ENCODE assay signal across 40 cellular contexts in genomic region chr2:75882530-75882929, GRCh38.
"Had no signal": no experiment of that assay in that cellular context is flagged by ENCODE, and none has a peak within 500 bp of the region (broad histone marks: within the 10 kb centered on the region; RNA-seq: fewer than 3 reads in every experiment).

No MANE protein-coding gene starts in this region.

- ATAC-seq: activated naive CD4-positive, alpha-beta T cell treated with anti-CD3 and anti-CD28 coated beads, Interleukin-2, amount 50 U/mL, for 72 hours; activated naive CD8-positive, alpha-beta T cell treated with anti-CD3 and anti-CD28 coated beads, Interleukin-2, amount 50 U/mL, for 24 hours; activated T-cell treated with anti-CD3 and anti-CD28 coated beads, Interleukin-2, amount 50 U/mL, for 4 hours; activated T-cell treated with anti-CD3 and anti-CD28 coated beads, Interleukin-2, amount 50 U/mL, for 72 hours; activated T-helper 17 cell treated with anti-CD3 and anti-CD28 coated beads, Interleukin-2, amount 50 U/mL, for 72 hours; body of pancreas had no signal

- H3K36me3 ChIP-seq: adrenal gland, ascending aorta, brain microvascular endothelial cell, breast epithelium, cardiac muscle cell had no signal

- FAIRE-seq: astrocyte, bronchial epithelial cell had no signal

- H3K36me3 Mint-ChIP-seq: activated naive CD4-positive, alpha-beta T cell treated with anti-CD3 and anti-CD28 coated beads, Interleukin-2, amount 10 ng/mL, durations not matched to agents 7 days and 5 days; activated naive CD4-positive, alpha-beta T cell treated with anti-CD3 and anti-CD28 coated beads, Interleukin-2, amount 50 U/mL, for 24 hours; activated naive CD4-positive, alpha-beta T cell treated with anti-CD3 and anti-CD28 coated beads, Interleukin-2, amount 50 U/mL, for 72 hours; activated naive CD8-positive, alpha-beta T cell; activated naive CD8-positive, alpha-beta T cell treated with anti-CD3 and anti-CD28 coated beads for 36 hours; activated naive CD8-positive, alpha-beta T cell treated with anti-CD3 and anti-CD28 coated beads, Interleukin-2, amount 10 ng/mL, durations not matched to agents 7 days and 5 days; brain had no signal

- H3K4me1 Mint-ChIP-seq: activated naive CD4-positive, alpha-beta T cell treated with anti-CD3 and anti-CD28 coated beads, Interleukin-2, amount 10 ng/mL, durations not matched to agents 7 days and 5 days; activated naive CD4-positive, alpha-beta T cell treated with anti-CD3 and anti-CD28 coated beads, Interleukin-2, amount 50 U/mL, for 24 hours; activated naive CD8-positive, alpha-beta T cell treated with anti-CD3 and anti-CD28 coated beads for 36 hours; activated naive CD8-positive, alpha-beta T cell treated with anti-CD3 and anti-CD28 coated beads, Interleukin-2, amount 10 ng/mL, durations not matched to agents 7 days and 5 days; activated naive CD8-positive, alpha-beta T cell treated with anti-CD3 and anti-CD28 coated beads, Interleukin-2, amount 50 U/mL, for 24 hours; activated T-helper 17 cell treated with anti-CD3 and anti-CD28 coated beads, Interleukin-2, amount 50 U/mL, for 72 hours; brain; central memory CD8-positive, alpha-beta T cell had no signal

- H3K27me3 Mint-ChIP-seq: activated naive CD4-positive, alpha-beta T cell treated with anti-CD3 and anti-CD28 coated beads, Interleukin-2, amount 10 ng/mL, durations not matched to agents 7 days and 5 days; activated naive CD4-positive, alpha-beta T cell treated with anti-CD3 and anti-CD28 coated beads, Interleukin-2, amount 50 U/mL, for 24 hours; activated naive CD8-positive, alpha-beta T cell treated with anti-CD3 and anti-CD28 coated beads for 36 hours; activated naive CD8-positive, alpha-beta T cell treated with anti-CD3 and anti-CD28 coated beads, Interleukin-2, amount 10 ng/mL, durations not matched to agents 7 days and 5 days; activated naive CD8-positive, alpha-beta T cell treated with anti-CD3 and anti-CD28 coated beads, Interleukin-2, amount 50 U/mL, for 24 hours; activated T-cell treated with anti-CD3 and anti-CD28 coated beads, Interleukin-2, amount 50 U/mL, for 24 hours; activated T-helper 17 cell treated with anti-CD3 and anti-CD28 coated beads, Interleukin-2, amount 50 U/mL, for 72 hours; brain; central memory CD8-positive, alpha-beta T cell had no signal

- H3K27me3 ChIP-seq: adrenal gland, ascending aorta, body of pancreas, brain microvascular endothelial cell, breast epithelium, cardiac muscle cell had no signal

- H3K4me1 ChIP-seq: adrenal gland, ascending aorta, body of pancreas, breast epithelium had no signal

- H3K27ac Mint-ChIP-seq: activated naive CD4-positive, alpha-beta T cell treated with anti-CD3 and anti-CD28 coated beads for 36 hours; activated naive CD4-positive, alpha-beta T cell treated with anti-CD3 and anti-CD28 coated beads, Interleukin-2, amount 10 ng/mL, durations not matched to agents 7 days and 5 days; activated naive CD4-positive, alpha-beta T cell treated with anti-CD3 and anti-CD28 coated beads, Interleukin-2, amount 50 U/mL, for 24 hours; activated naive CD4-positive, alpha-beta T cell treated with anti-CD3 and anti-CD28 coated beads, Interleukin-2, amount 50 U/mL, for 72 hours; activated naive CD8-positive, alpha-beta T cell; activated naive CD8-positive, alpha-beta T cell treated with anti-CD3 and anti-CD28 coated beads for 36 hours; activated naive CD8-positive, alpha-beta T cell treated with anti-CD3 and anti-CD28 coated beads, Interleukin-2, amount 10 ng/mL, durations not matched to agents 7 days and 5 days; activated naive CD8-positive, alpha-beta T cell treated with anti-CD3 and anti-CD28 coated beads, Interleukin-2, amount 50 U/mL, for 24 hours; activated T-cell treated with anti-CD3 and anti-CD28 coated beads, Interleukin-2, amount 50 U/mL, for 24 hours; activated T-cell treated with anti-CD3 and anti-CD28 coated beads, Interleukin-2, amount 50 U/mL, for 72 hours; activated T-helper 1 cell treated with anti-CD3 and anti-CD28 coated beads, Interleukin-12 subunit alpha, Interleukin-12 subunit beta, Interleukin-2, Interleukin-4 antibody, amounts not matched to agents 30 ng/mL and 10 ng/mL and 1 ng/mL, durations not matched to agents 14 hours and 24 hours and 36 hours; activated T-helper 17 cell treated with anti-CD3 and anti-CD28 coated beads, Interleukin-2, amount 50 U/mL, for 72 hours; activated T-helper 2 cell treated with anti-CD3 and anti-CD28 coated beads, Interferon-gamma antibody, Interleukin-2, Interleukin-4, amounts not matched to agents 10 μg/mL and 5 μg/mL and 100 μg/mL, durations not matched to agents 14 hours and 24 hours and 36 hours; brain had no signal

- H3K9me3 Mint-ChIP-seq: activated naive CD4-positive, alpha-beta T cell treated with anti-CD3 and anti-CD28 coated beads for 36 hours; activated naive CD8-positive, alpha-beta T cell treated with anti-CD3 and anti-CD28 coated beads, Interleukin-2, amount 10 ng/mL, durations not matched to agents 7 days and 5 days; activated T-helper 1 cell treated with anti-CD3 and anti-CD28 coated beads, Interleukin-12 subunit alpha, Interleukin-12 subunit beta, Interleukin-2, Interleukin-4 antibody, amounts not matched to agents 30 ng/mL and 10 ng/mL and 1 ng/mL, durations not matched to agents 14 hours and 24 hours and 36 hours had no signal

- H3K4me3 Mint-ChIP-seq: activated naive CD4-positive, alpha-beta T cell treated with anti-CD3 and anti-CD28 coated beads for 36 hours; activated naive CD4-positive, alpha-beta T cell treated with anti-CD3 and anti-CD28 coated beads, Interleukin-2, amount 10 ng/mL, durations not matched to agents 7 days and 5 days; activated naive CD4-positive, alpha-beta T cell treated with anti-CD3 and anti-CD28 coated beads, Interleukin-2, amount 50 U/mL, for 24 hours; activated naive CD8-positive, alpha-beta T cell; activated naive CD8-positive, alpha-beta T cell treated with anti-CD3 and anti-CD28 coated beads for 36 hours; activated naive CD8-positive, alpha-beta T cell treated with anti-CD3 and anti-CD28 coated beads, Interleukin-2, amount 10 ng/mL, durations not matched to agents 7 days and 5 days; activated naive CD8-positive, alpha-beta T cell treated with anti-CD3 and anti-CD28 coated beads, Interleukin-2, amount 50 U/mL, for 24 hours; activated T-cell treated with anti-CD3 and anti-CD28 coated beads, Interleukin-2, amount 50 U/mL, for 24 hours; activated T-cell treated with anti-CD3 and anti-CD28 coated beads, Interleukin-2, amount 50 U/mL, for 4 hours; activated T-cell treated with anti-CD3 and anti-CD28 coated beads, Interleukin-2, amount 50 U/mL, for 72 hours; activated T-helper 1 cell treated with anti-CD3 and anti-CD28 coated beads, Interleukin-12 subunit alpha, Interleukin-12 subunit beta, Interleukin-2, Interleukin-4 antibody, amounts not matched to agents 30 ng/mL and 10 ng/mL and 1 ng/mL, durations not matched to agents 14 hours and 24 hours and 36 hours; activated T-helper 17 cell treated with anti-CD3 and anti-CD28 coated beads, Interleukin-2, amount 50 U/mL, for 72 hours; brain; central memory CD8-positive, alpha-beta T cell had no signal

- H3K27ac ChIP-seq: adrenal gland, ascending aorta, body of pancreas, brain microvascular endothelial cell, breast epithelium, cardiac muscle cell had no signal

- H3K9me3 ChIP-seq: adrenal gland, ascending aorta, body of pancreas, breast epithelium had no signal

- H3K4me3 ChIP-seq: adrenal gland, ascending aorta, body of pancreas, breast epithelium, cardiac muscle cell had no signal

- DNase-seq: activated effector memory CD4-positive, alpha-beta T cell treated with anti-CD3 and anti-CD28 coated beads, Interleukin-2, amount 50 U/mL, for 16 hours; activated effector memory CD4-positive, alpha-beta T cell treated with Interleukin-2 at 50 U/mL for 16 hours; activated gamma-delta T cell; activated gamma-delta T cell treated with Interleukin-2 at 50 U/mL for 16 hours; activated naive CD4-positive, alpha-beta T cell; activated naive CD4-positive, alpha-beta T cell treated with anti-CD3 and anti-CD28 coated beads for 36 hours; activated naive CD4-positive, alpha-beta T cell treated with anti-CD3 and anti-CD28 coated beads, Interleukin-2, amount 10 ng/mL, durations not matched to agents 7 days and 5 days; activated naive CD4-positive, alpha-beta T cell treated with anti-CD3 and anti-CD28 coated beads, Interleukin-2, amount 50 U/mL, for 16 hours; activated naive CD4-positive, alpha-beta T cell treated with Interleukin-2 at 50 U/mL for 16 hours; activated naive CD8-positive, alpha-beta T cell treated with anti-CD3 and anti-CD28 coated beads for 36 hours; activated naive CD8-positive, alpha-beta T cell treated with anti-CD3 and anti-CD28 coated beads, Interleukin-2, amount 10 ng/mL, durations not matched to agents 7 days and 5 days; activated naive CD8-positive, alpha-beta T cell treated with anti-CD3 and anti-CD28 coated beads, Interleukin-2, amount 50 U/mL, for 24 hours; activated T-cell treated with anti-CD3 and anti-CD28 coated beads, Interleukin-2, amount 50 U/mL, for 1 hour; activated T-cell treated with anti-CD3 and anti-CD28 coated beads, Interleukin-2, amount 50 U/mL, for 24 hours; activated T-cell treated with anti-CD3 and anti-CD28 coated beads, Interleukin-2, amount 50 U/mL, for 4 hours; activated T-cell treated with anti-CD3 and anti-CD28 coated beads, Interleukin-2, amount 50 U/mL, for 48 hours; activated T-cell treated with anti-CD3 and anti-CD28 coated beads, Interleukin-2, amount 50 U/mL, for 72 hours; adrenal gland; amniotic stem cell; amygdala; anterior cingulate cortex; aorta; body of pancreas; brain microvascular endothelial cell; caudate nucleus; central memory CD4-positive, alpha-beta T cell; cerebellar nuclear complex had no signal
